ENCODE assay signal across 8 cellular contexts in genomic region chr20:17682889-17683198, GRCh38. TPM values are rescaled to one million over a fixed set of nuclear protein-coding genes. Genes with fewer than 3 reads are reported as not detected.
DNase-seq lines count a peak whose midpoint lies in the region; ATAC-seq and TF ChIP-seq lines count a peak whose summit lies in the region.

No MANE protein-coding gene starts in this region.

- H3K36me3 Mint-ChIP-seq in activated CD8-positive, alpha-beta memory T cell treated with anti-CD3 and anti-CD28 coated beads, Interleukin-2, amount 10 ng/mL, durations not matched to agents 7 days and 5 days = peaks cover 4% of the 10 kb centered on the region

- no peak for DNase-seq in activated CD8-positive, alpha-beta memory T cell treated with anti-CD3 and anti-CD28 coated beads, Interleukin-2, amount 10 ng/mL, durations not matched to agents 7 days and 5 days
- no peak for DNase-seq in activated CD8-positive, alpha-beta memory T cell treated with anti-CD3 and anti-CD28 coated beads, Interleukin-2, amount 50 U/mL, for 4 hours
- DNase-seq in thyroid gland (no peak), DMS114 treated with DMSO at 0.1 percent for 48 hours (lab: John Stamatoyannopoulos, UW; ENCODE audit: unreplicated experiment) (no peak)

- peak overlapping the region; percentile 45 to 72 for H3K9ac ChIP-seq in liver (ENCODE audit: low read depth in 1 of 2, low read length in 2 of 2)

- H3K27ac Mint-ChIP-seq in activated CD8-positive, alpha-beta memory T cell treated with anti-CD3 and anti-CD28 coated beads, Interleukin-2, amount 10 ng/mL, durations not matched to agents 7 days and 5 days = peak overlapping the region; percentile 59

- peak overlapping the region; percentile 76 for H3K27ac ChIP-seq in angular gyrus (ENCODE audit: low read depth, low read length)
- H3K27ac ChIP-seq in liver (ENCODE audit: low read depth in 1 of 2, low read length in 2 of 2) = peak overlapping the region; percentile 86 to 90
- H3K27ac ChIP-seq in thyroid gland = peak overlapping the region in 2 of 3 donors; percentile 53 to 60

- H3K9me3 Mint-ChIP-seq in activated CD8-positive, alpha-beta memory T cell treated with anti-CD3 and anti-CD28 coated beads, Interleukin-2, amount 10 ng/mL, durations not matched to agents 7 days and 5 days (ENCODE audit: low read depth) = no peaks in the 10 kb centered on the region

- peak overlapping the region; percentile 76 for H3K4me3 Mint-ChIP-seq in activated CD8-positive, alpha-beta memory T cell treated with anti-CD3 and anti-CD28 coated beads, Interleukin-2, amount 10 ng/mL, durations not matched to agents 7 days and 5 days

- intact Hi-C loops in thyroid gland (cut with DNase I) = loop anchor here (10.0 kb wide), 1 partner anchor 212 kb away; no protein-coding TSS in a partner anchor

- 40% methylated on average over 10 of the region's 10 CpGs for WGBS in liver
- WGBS in thyroid gland, 2 donors = 53 to 54% methylated on average over 10 of the region's 10 CpGs

- no peak for ATAC-seq in activated CD8-positive, alpha-beta memory T cell treated with anti-CD3 and anti-CD28 coated beads, Interleukin-2, amount 10 ng/mL, durations not matched to agents 7 days and 5 days
- no peak for ATAC-seq in HG03095 (IDR thresholded peaks at IDR 0.05; ENCODE audit: unreplicated experiment)
- no peak for ATAC-seq in HG02884 (IDR thresholded peaks at IDR 0.05; ENCODE audit: unreplicated experiment)

- peaks cover 42% of the 10 kb centered on the region for H3K27me3 Mint-ChIP-seq in activated CD8-positive, alpha-beta memory T cell treated with anti-CD3 and anti-CD28 coated beads, Interleukin-2, amount 10 ng/mL, durations not matched to agents 7 days and 5 days

- H3K9me3 ChIP-seq in liver (ENCODE audit: control insufficient read depth in 4 of 4, low read length in 3 of 4) (no peaks in the 10 kb centered on the region), thyroid gland (no peaks in the 10 kb centered on the region)

- peak overlapping the region; percentile 61 to 69 (median 62) for H3K4me3 ChIP-seq in liver (ENCODE audit: low read depth in 1 of 3, low read length in 3 of 3)
- H3K4me3 ChIP-seq in thyroid gland (replicated peaks in 1 of 3) = peak overlapping the region in 2 of 3 donors; percentile 47 to 81

- no peak for TF ChIP-seq POLR2A in thyroid gland (IDR thresholded peaks at IDR 0.05)

- H3K27me3 ChIP-seq in liver (ENCODE audit: control insufficient read depth in 4 of 4, insufficient read depth in 4 of 4, low read length in 3 of 4) (no peaks in the 10 kb centered on the region), thyroid gland (no peaks in the 10 kb centered on the region)

- H3K36me3 ChIP-seq in liver (ENCODE audit: control insufficient read depth in 4 of 4, insufficient read depth in 3 of 4, low read depth in 1 of 4, low read length in 3 of 4) = peaks cover 0 to 10% (median 8%) of the 10 kb centered on the region in 4 donors
- H3K36me3 ChIP-seq in thyroid gland = peaks cover 0 to 2% of the 10 kb centered on the region in 2 donors

- no peak for TF ChIP-seq CTCF in liver (IDR thresholded peaks at IDR 0.05; ENCODE audit: low read depth, low read length, missing input control)
- TF ChIP-seq CTCF in thyroid gland (IDR thresholded peaks at IDR 0.05) = no peak

- H3K4me1 ChIP-seq in liver (ENCODE audit: control insufficient read depth in 4 of 4, insufficient read depth in 4 of 4, low read length in 3 of 4) (peaks cover 8 to 50% (median 44%) of the 10 kb centered on the region in 4 donors), thyroid gland (peaks cover 28% of the 10 kb centered on the region in 2 donors)

- no peak for TF ChIP-seq RAD21 in liver (IDR thresholded peaks at IDR 0.05)

- H3K4me1 Mint-ChIP-seq in activated CD8-positive, alpha-beta memory T cell treated with anti-CD3 and anti-CD28 coated beads, Interleukin-2, amount 10 ng/mL, durations not matched to agents 7 days and 5 days = peaks cover 24% of the 10 kb centered on the region

- CTCF ChIA-PET in activated CD8-positive, alpha-beta memory T cell treated with anti-CD3 and anti-CD28 coated beads, Interleukin-2, amount 10 ng/mL, durations not matched to agents 7 days and 5 days (lab: Charles Lee) = interaction anchor here (0.7 to 3.8 kb wide), 45 partner anchors 8 to 818 kb away, joined by 3 to 37 read pairs (median 5); partner anchors contain the start of genes BANF2, BFSP1, DSTN and SNX5

TF ChIP-seq in liver, 16 proteins besides CTCF, POLR2A, EP300 and RAD21:
- TF ChIP-seq HNF4G (IDR thresholded peaks at IDR 0.05) (no peak), RXRA (IDR thresholded peaks at IDR 0.05) (peak in 1 of 2 donors; percentile 4), EGR1 (IDR thresholded peaks at IDR 0.05; ENCODE audit: low read depth in 2 of 2) (no peak)

RNA-seq across cellular contexts. Expression of gene RRBP1, which starts 0.8 kb away (rescaled TPM):
- 10 to 100 TPM; 55.7 to 59.6 TPM for total RNA-seq in activated CD8-positive, alpha-beta memory T cell treated with anti-CD3 and anti-CD28 coated beads, Interleukin-2, amount 10 ng/mL, durations not matched to agents 7 days and 5 days
- total RNA-seq in liver (100 to 1,000 TPM in 1 of 2 donors, 10 to 100 TPM in 1; 81.8 to 202 TPM), thyroid gland (100 to 1,000 TPM; 149 to 287 (median 221) TPM)
- polyA plus RNA-seq in liver = 100 to 1,000 TPM in 1 of 2 donors, 10 to 100 TPM in 1; 75.4 to 178 TPM

RNA-seq across cellular contexts. Expression of gene BANF2, which starts 16.9 kb away (rescaled TPM):
- not detected for total RNA-seq in activated CD8-positive, alpha-beta memory T cell treated with anti-CD3 and anti-CD28 coated beads, Interleukin-2, amount 10 ng/mL, durations not matched to agents 7 days and 5 days
- total RNA-seq in liver (not detected), thyroid gland (10 to 100 TPM in 1 of 4 donors, not detected in 3; 15.2 TPM)
- not detected for polyA plus RNA-seq in liver
